8 cellular contexts compared by ENCODE assay signal in genomic region chr12:1993341-1993740, GRCh38. TPM values are rescaled to one million over a fixed set of nuclear protein-coding genes. Genes with fewer than 3 reads are reported as not detected.
A peak's percentile ranks its signal among the peaks of the same experiment; 100 is the strongest.
DNase-seq lines count a peak whose midpoint lies in the region; ATAC-seq, FAIRE-seq and TF ChIP-seq lines count a peak whose summit lies in the region.

No MANE protein-coding gene starts in this region.

- H3K36me3 Mint-ChIP-seq in activated T-helper 17 cell treated with anti-CD3 and anti-CD28 coated beads, Interleukin-2, amount 50 U/mL, for 72 hours (ENCODE audit: low read depth): peaks cover 69% of the 10 kb centered on the region

- H3K9me3 Mint-ChIP-seq in activated T-helper 17 cell treated with anti-CD3 and anti-CD28 coated beads, Interleukin-2, amount 50 U/mL, for 72 hours: no peaks in the 10 kb centered on the region

- no peak for FAIRE-seq in D721Med (lab: Jason Lieb, UNC)

- peak; percentile 68 for ATAC-seq in activated T-helper 17 cell treated with anti-CD3 and anti-CD28 coated beads, Interleukin-2, amount 50 U/mL, for 72 hours (replicated peaks)

- H3K4me1 Mint-ChIP-seq in activated T-helper 17 cell treated with anti-CD3 and anti-CD28 coated beads, Interleukin-2, amount 50 U/mL, for 72 hours: peaks cover 21% of the 10 kb centered on the region

- H3K27me3 ChIP-seq in Karpas-422 (ENCODE audit: low read length): no peaks in the 10 kb centered on the region

- no peak overlapping the region for H3K27ac ChIP-seq in Karpas-422 (ENCODE audit: low read length)

- TF ChIP-seq CTCF in D721Med (IDR thresholded peaks at IDR 0.05; ENCODE audit: insufficient read depth, missing control alignments): no peak

- H3K9me2 ChIP-seq in Karpas-422 (replicated peaks; ENCODE audit: insufficient read depth, low read length): no peaks in the 10 kb centered on the region

- no peak overlapping the region for H3K9ac ChIP-seq in Karpas-422 (ENCODE audit: low read length)

- peaks cover 26% of the 10 kb centered on the region for H3K79me2 ChIP-seq in Karpas-422 (ENCODE audit: low read length)

- H3K27me3 Mint-ChIP-seq in activated T-helper 17 cell treated with anti-CD3 and anti-CD28 coated beads, Interleukin-2, amount 50 U/mL, for 72 hours: no peaks in the 10 kb centered on the region

- DNase-seq in ACHN: peak; percentile 58
- peak; percentile 85 for DNase-seq in HS-5 (ENCODE audit: low read depth)
- DNase-seq in kidney glomerular epithelial cell (lab: John Stamatoyannopoulos, UW): peak; percentile 40
- DNase-seq in NCI-H524 treated with DMSO at 0.1 percent for 48 hours (lab: John Stamatoyannopoulos, UW): no peak
- no peak for DNase-seq in D721Med (ENCODE audit: insufficient read length, low spot score)
- DNase-seq in NCI-H69 (lab: John Stamatoyannopoulos, UW): no peak
- DNase-seq in Karpas-422: no peak

- in situ Hi-C loops in ACHN (cut with HindIII; ENCODE audit: low pct_ligation_motif_present, low pct_unique_long_range_greater_than_20kb, low sequenced_read_pairs): no loop called here

- H3K9me3 ChIP-seq in Karpas-422 (ENCODE audit: low read length): no peaks in the 10 kb centered on the region; the same call in 1 of the 2 replicates

- peak overlapping the region; percentile 62 for H3K4me3 Mint-ChIP-seq in activated T-helper 17 cell treated with anti-CD3 and anti-CD28 coated beads, Interleukin-2, amount 50 U/mL, for 72 hours

- H3K4me1 ChIP-seq in Karpas-422 (ENCODE audit: low read length): no peaks in the 10 kb centered on the region

- no peak overlapping the region for H2AFZ ChIP-seq in Karpas-422 (ENCODE audit: low read length)

- H4K20me1 ChIP-seq in Karpas-422 (ENCODE audit: insufficient read depth, low read depth, low read length): no peaks in the 10 kb centered on the region

- peaks cover 45% of the 10 kb centered on the region for H3K36me3 ChIP-seq in Karpas-422 (ENCODE audit: insufficient read depth, low read length)

- no peak overlapping the region for H3K4me3 ChIP-seq in Karpas-422 (ENCODE audit: low read length)

- H3K4me2 ChIP-seq in Karpas-422 (ENCODE audit: low read depth, low read length, poor library complexity, severe bottlenecking): no peak overlapping the region

- peak overlapping the region; percentile 89 for H3K27ac Mint-ChIP-seq in activated T-helper 17 cell treated with anti-CD3 and anti-CD28 coated beads, Interleukin-2, amount 50 U/mL, for 72 hours

RNA-seq across cellular contexts. Expression of gene DCP1B, which starts 10.9 kb away (rescaled TPM):
- 10 to 100 TPM; 16.9 to 19.7 TPM for total RNA-seq in activated T-helper 17 cell treated with anti-CD3 and anti-CD28 coated beads, Interleukin-2, amount 50 U/mL, for 72 hours
- total RNA-seq in Karpas-422 (2014; rRNA removed; shearing (Covaris generic); ENCODE audit: low replicate concordance): 18.4 and 30.8 TPM in 2 replicates

RNA-seq across cellular contexts. Expression of gene CACNA1C, which starts 59.4 kb away (rescaled TPM):
- total RNA-seq in activated T-helper 17 cell treated with anti-CD3 and anti-CD28 coated beads, Interleukin-2, amount 50 U/mL, for 72 hours: under 1 TPM; 0.04 to 0.21 TPM
- total RNA-seq in Karpas-422 (2014; rRNA removed; shearing (Covaris generic); ENCODE audit: low replicate concordance): 0.11 TPM in 1 of 2 replicates, not detected in the other

Comparison
In these comparisons a context has a peak if more than half of its experiments do, and no peak if none do; other contexts are left out.
1. DNase-seq: peak in ACHN (single experiment), HS-5 (single experiment) and kidney glomerular epithelial cell (single experiment); none in NCI-H524 treated with DMSO at 0.1 percent for 48 hours (single experiment), D721Med (single experiment), NCI-H69 (single experiment) and Karpas-422 (single experiment).